ENCODE assay signal across 5 cellular contexts in genomic region chr4:146663968-146664311, GRCh38. TPM values are rescaled to one million over a fixed set of nuclear protein-coding genes. Genes with fewer than 3 reads are reported as not detected.
"Had no signal": no experiment of that assay in that cellular context is flagged by ENCODE, and none has a peak within 500 bp of the region (broad histone marks: within the 10 kb centered on the region; RNA-seq: fewer than 3 reads in every experiment).

No MANE protein-coding gene starts in this region.

RNA-seq across cellular contexts. Expression of gene POU4F2, which starts 25.2 kb away (rescaled TPM):
- total RNA-seq: M059J, PC-3, Peyer's patch, Right ventricle myocardium superior, SJSA1 had no signal
